ENCODE assay signal across 1 cellular context in the genomic region with DNA sequence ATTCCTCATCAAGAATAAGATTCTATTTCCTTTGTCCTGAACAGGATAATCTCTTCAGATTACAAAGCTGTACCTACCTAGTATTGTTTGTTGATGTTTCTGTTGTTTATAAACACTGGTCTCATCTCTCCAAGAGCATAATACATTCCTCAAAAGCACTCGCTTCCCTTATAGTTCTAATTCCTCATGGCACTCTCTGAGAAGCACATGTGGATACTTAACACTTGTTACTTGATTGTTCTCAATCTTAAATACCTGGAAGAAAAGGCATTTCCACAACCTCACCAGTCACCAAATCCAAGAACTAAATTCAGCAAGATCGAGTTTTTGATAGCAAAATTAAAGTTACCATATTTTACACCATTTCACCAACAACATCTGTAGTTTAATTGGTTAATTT.
TF ChIP-seq lines count a peak whose summit lies in the region.

No MANE protein-coding gene starts in this region.

TF ChIP-seq in HepG2, 621 proteins besides CTCF, POLR2A, EP300 and RAD21:
- TF ChIP-seq, protein P1, sequence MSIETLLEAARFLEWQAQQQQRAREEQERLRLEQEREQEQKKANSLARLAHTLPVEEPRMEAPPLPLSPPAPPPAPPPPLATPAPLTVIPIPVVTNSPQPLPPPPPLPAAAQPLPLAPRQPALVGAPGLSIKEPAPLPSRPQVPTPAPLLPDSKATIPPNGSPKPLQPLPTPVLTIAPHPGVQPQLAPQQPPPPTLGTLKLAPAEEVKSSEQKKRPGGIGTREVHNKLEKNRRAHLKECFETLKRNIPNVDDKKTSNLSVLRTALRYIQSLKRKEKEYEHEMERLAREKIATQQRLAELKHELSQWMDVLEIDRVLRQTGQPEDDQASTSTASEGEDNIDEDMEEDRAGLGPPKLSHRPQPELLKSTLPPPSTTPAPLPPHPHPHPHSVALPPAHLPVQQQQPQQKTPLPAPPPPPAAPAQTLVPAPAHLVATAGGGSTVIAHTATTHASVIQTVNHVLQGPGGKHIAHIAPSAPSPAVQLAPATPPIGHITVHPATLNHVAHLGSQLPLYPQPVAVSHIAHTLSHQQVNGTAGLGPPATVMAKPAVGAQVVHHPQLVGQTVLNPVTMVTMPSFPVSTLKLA (IDR thresholded peaks at IDR 0.05), result peak; percentile 97
- no peak for TF ChIP-seq ATRX (CRISPR knock-in tag; IDR thresholded peaks at IDR 0.05; ENCODE audit: borderline replicate concordance)
- TF ChIP-seq MYNN (CRISPR knock-in tag; IDR thresholded peaks at IDR 0.05; ENCODE audit: low read depth), result no peak
- TF ChIP-seq ZFP36 (IDR thresholded peaks at IDR 0.05; ENCODE audit: borderline replicate concordance, low read depth, low read length, partially characterized antibody), result no peak
- TF ChIP-seq, protein P2, sequence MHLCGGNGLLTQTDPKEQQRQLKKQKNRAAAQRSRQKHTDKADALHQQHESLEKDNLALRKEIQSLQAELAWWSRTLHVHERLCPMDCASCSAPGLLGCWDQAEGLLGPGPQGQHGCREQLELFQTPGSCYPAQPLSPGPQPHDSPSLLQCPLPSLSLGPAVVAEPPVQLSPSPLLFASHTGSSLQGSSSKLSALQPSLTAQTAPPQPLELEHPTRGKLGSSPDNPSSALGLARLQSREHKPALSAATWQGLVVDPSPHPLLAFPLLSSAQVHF (CRISPR knock-in tag; IDR thresholded peaks at IDR 0.05), result no peak
